Comparison of ENCODE assay signal across 14 cellular contexts in genomic region chr5:18553269-18553668, GRCh38.
DNase-seq lines count a peak whose midpoint lies in the region; ATAC-seq and TF ChIP-seq lines count a peak whose summit lies in the region.
"Had no signal": no experiment of that assay in that cellular context is flagged by ENCODE, and none has a peak within 500 bp of the region (broad histone marks: within the 10 kb centered on the region; RNA-seq: fewer than 3 reads in every experiment).

No MANE protein-coding gene starts in this region.

- H3K27ac ChIP-seq in PC-3 (ENCODE audit: low read length): peak overlapping the region; percentile 48
- H3K27ac ChIP-seq: right lobe of liver had no signal

- H3K27ac Mint-ChIP-seq in nephron progenitor cell: peak overlapping the region; percentile 70
- H3K27ac Mint-ChIP-seq: activated naive CD4-positive, alpha-beta T cell treated with anti-CD3 and anti-CD28 coated beads for 36 hours; natural killer cell treated with Interleukin-12 subunit alpha and Interleukin-12 subunit beta and Interleukin-15 and Interleukin-18, amount 100 ng/mL, for 72 hours had no signal

- H3K4me1 ChIP-seq in PC-3 (ENCODE audit: insufficient read depth, low read length): peaks cover 14% of the 10 kb centered on the region
- H3K4me1 ChIP-seq: BE2C, right lobe of liver had no signal

- peak overlapping the region; percentile 46 for H3K4me2 ChIP-seq in PC-3 (ENCODE audit: low read length)

- peak overlapping the region; percentile 14 for H2AFZ ChIP-seq in PC-3 (ENCODE audit: low read length)

- no TSS peak for BruUV-seq in PC-3 (replicated peaks; lab: Mats Ljungman, UMichigan)

- intact Hi-C loops in PC-3 (cut with micrococcal nuclease): no loop called here

- H3K27me3 Mint-ChIP-seq in nephron progenitor cell (ENCODE audit: low read depth, poor library complexity): peaks cover 3% of the 10 kb centered on the region
- H3K27me3 Mint-ChIP-seq: natural killer cell treated with Interleukin-12 subunit alpha and Interleukin-12 subunit beta and Interleukin-15 and Interleukin-18, amount 100 ng/mL, for 72 hours had no signal

- peak; percentile 48 for DNase-seq in ELF-1 (ENCODE audit: low read depth, low spot score)
- DNase-seq in PC-3: peak; percentile 96
- peak; percentile 90 for DNase-seq in epithelial cell of esophagus (ENCODE audit: low read depth)
- no peak for DNase-seq in nephron progenitor cell
- no peak for DNase-seq in GDM1 (lab: John Stamatoyannopoulos, UW)
- no peak for DNase-seq in left lobe of liver (ENCODE audit: low spot score)
- DNase-seq in SW480 (ENCODE audit: low spot score): no peak
- no peak for DNase-seq in stimulated activated CD4-positive, alpha-beta T cell treated with anti-CD3 and anti-CD28 coated beads, Interleukin-4, amount 100 ng/mL, for 1 hour
- DNase-seq: activated naive CD4-positive, alpha-beta T cell treated with anti-CD3 and anti-CD28 coated beads for 36 hours; BE2C; NCI-H1048; NCI-H226; right lobe of liver had no signal

- POLR2A ChIA-PET in PC-3 (lab: Charles Lee; ENCODE audit: unreplicated experiment): no interaction called here

- peaks cover 5% of the 10 kb centered on the region for H3F3A ChIP-seq in PC-3 (ENCODE audit: low read length, unreplicated experiment)

- H3K4me3 Mint-ChIP-seq in nephron progenitor cell: no peak overlapping the region
- H3K4me3 Mint-ChIP-seq: activated naive CD4-positive, alpha-beta T cell treated with anti-CD3 and anti-CD28 coated beads for 36 hours; natural killer cell treated with Interleukin-12 subunit alpha and Interleukin-12 subunit beta and Interleukin-15 and Interleukin-18, amount 100 ng/mL, for 72 hours had no signal

- ATAC-seq in PC-3: peak; percentile 99
- no peak for ATAC-seq in left lobe of liver
- ATAC-seq: natural killer cell treated with Interleukin-12 subunit alpha and Interleukin-12 subunit beta and Interleukin-15 and Interleukin-18, amount 100 ng/mL, for 72 hours; right lobe of liver had no signal

- no peaks in the 10 kb centered on the region for H3K79me2 ChIP-seq in PC-3 (ENCODE audit: low read length)

- H3K36me3 ChIP-seq in PC-3 (ENCODE audit: low read depth, low read length): no peaks in the 10 kb centered on the region
- H3K36me3 ChIP-seq: BE2C, right lobe of liver had no signal

- H3K9ac ChIP-seq in PC-3 (ENCODE audit: low read length): no peak overlapping the region

- H3K9me3 Mint-ChIP-seq in nephron progenitor cell: peaks cover 42% of the 10 kb centered on the region

- no peaks in the 10 kb centered on the region for H3K27me3 ChIP-seq in PC-3 (ENCODE audit: low read length)
- H3K27me3 ChIP-seq: BE2C, right lobe of liver had no signal

- peaks cover 6% of the 10 kb centered on the region for H3K4me1 Mint-ChIP-seq in nephron progenitor cell

- TF ChIP-seq CTCF in PC-3 (conservative IDR thresholded peaks at IDR 0.05; ENCODE audit: low read depth, low read length) (no peak), epithelial cell of esophagus (IDR thresholded peaks at IDR 0.05; ENCODE audit: insufficient read depth, low read depth, low read length, missing control alignments) (no peak), nephron progenitor cell (IDR thresholded peaks at IDR 0.05) (no peak)

- no peaks in the 10 kb centered on the region for H3K36me3 Mint-ChIP-seq in nephron progenitor cell (ENCODE audit: low read depth)

- no peak overlapping the region; the same call in 1 of the 2 replicates for H3K4me3 ChIP-seq in PC-3 (ENCODE audit: low read length)
- no peak overlapping the region for H3K4me3 ChIP-seq in epithelial cell of esophagus (ENCODE audit: low read length)
- H3K4me3 ChIP-seq: right lobe of liver had no signal

- H3K9me2 ChIP-seq in PC-3 (replicated peaks; ENCODE audit: low read length): no peaks in the 10 kb centered on the region

- CTCF ChIA-PET in PC-3 (lab: Charles Lee): interaction anchor here (0.8 kb wide), 1 partner anchor 87 kb away, joined by 4 read pairs; no protein-coding TSS in a partner anchor

- no peaks in the 10 kb centered on the region for H4K20me1 ChIP-seq in PC-3 (ENCODE audit: low read length)

- H3K9me3 ChIP-seq in PC-3 (ENCODE audit: low read length): no peaks in the 10 kb centered on the region
- H3K9me3 ChIP-seq: BE2C, right lobe of liver had no signal

Comparison
In these comparisons a context has a peak if more than half of its experiments do, and no peak if none do; other contexts are left out.
1. DNase-seq: peak in ELF-1 (single experiment), PC-3 (single experiment) and epithelial cell of esophagus (single experiment); none in nephron progenitor cell (single experiment), GDM1 (single experiment), left lobe of liver (single experiment), SW480 (single experiment) and stimulated activated CD4-positive, alpha-beta T cell treated with anti-CD3 and anti-CD28 coated beads, Interleukin-4, amount 100 ng/mL, for 1 hour (single experiment).